In genomic region chr10:11058965-11059364, GRCh38 we compare ENCODE assay signal across 1 cellular context.
TF ChIP-seq lines count a peak whose summit lies in the region.

No MANE protein-coding gene starts in this region.

TF ChIP-seq in K562, 482 proteins besides CTCF, POLR2A, EP300 and RAD21:
- TF ChIP-seq ATF3 (IDR thresholded peaks at IDR 0.05) (peak; percentile 31; the same call in 1 of the 2 replicates), ATF3 (CRISPR knock-in tag; conservative IDR thresholded peaks at IDR 0.05) (no peak), CEBPG (CRISPR knock-in tag; IDR thresholded peaks at IDR 0.05) (no peak), CEBPG (tag; conservative IDR thresholded peaks at IDR 0.05 in 1 of 2, IDR thresholded peaks at IDR 0.05 in 1 of 2) (peak in 1 of 2 experiments; percentile 54; a peak in 2 of 4 replicates), FOSL1 (tag; conservative IDR thresholded peaks at IDR 0.05) (peak; percentile 85), ZNF77 (CRISPR knock-in tag; IDR thresholded peaks at IDR 0.05) (no peak), HMBOX1 (IDR thresholded peaks at IDR 0.05) (peak; percentile 24; the same call in 1 of the 2 replicates), ZNF551 (CRISPR knock-in tag; IDR thresholded peaks at IDR 0.05) (no peak), CHCHD3 (CRISPR knock-in tag; IDR thresholded peaks at IDR 0.05) (no peak), SMAD2 (IDR thresholded peaks at IDR 0.05; ENCODE audit: low read depth, low read length) (no peak), HIVEP1 (CRISPR knock-in tag; IDR thresholded peaks at IDR 0.05) (no peak), MED1 (CRISPR knock-in tag; IDR thresholded peaks at IDR 0.05; ENCODE audit: borderline replicate concordance) (no peak), E2F6 (IDR thresholded peaks at IDR 0.05; ENCODE audit: borderline replicate concordance in 1 of 2, extremely low read depth in 1 of 2, insufficient read depth in 1 of 2, insufficient read length in 1 of 2, low read depth in 1 of 2, low read length in 1 of 2, poor library complexity in 1 of 2, severe bottlenecking in 1 of 2) (no peak), MAX (CRISPR knock-in tag; IDR thresholded peaks at IDR 0.05) (no peak)
